In the genomic region with DNA sequence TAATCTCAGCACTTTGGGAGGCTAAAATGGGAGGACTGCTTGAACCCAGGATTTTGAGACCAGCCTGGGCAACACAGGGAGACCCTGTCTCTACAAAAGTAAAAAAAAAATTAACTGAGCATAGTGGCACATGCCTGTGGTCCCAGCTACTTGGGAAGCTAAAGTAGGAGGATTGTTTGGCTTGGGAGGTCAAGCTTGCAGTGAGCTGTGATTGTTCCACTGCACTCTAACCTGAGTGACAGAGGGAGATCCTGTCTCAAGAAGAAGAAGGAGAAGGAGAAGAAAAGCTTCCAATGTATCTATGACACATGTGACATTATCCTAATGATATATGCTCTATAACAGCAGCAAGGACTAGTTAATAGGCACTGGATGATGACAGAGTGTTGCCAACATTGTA, we compare ENCODE assay signal across 33 cellular contexts. TPM values are rescaled to one million over a fixed set of nuclear protein-coding genes. Genes with fewer than 3 reads are reported as not detected.
"Had no signal": no experiment of that assay in that cellular context is flagged by ENCODE, and none has a peak within 500 bp of the region (broad histone marks: within the 10 kb centered on the region; RNA-seq: fewer than 3 reads in every experiment).

No MANE protein-coding gene starts in this region.

- H3K9me3 ChIP-seq: esophagus muscularis mucosa, heart right ventricle, left lung, lower lobe of right lung, upper lobe of right lung had no signal

- H3K27ac ChIP-seq: left lung, lower lobe of right lung, WERI-Rb-1 had no signal

- H3K4me1 Mint-ChIP-seq: activated CD4-positive, alpha-beta T cell treated with anti-CD3 and anti-CD28 coated beads, Interleukin-2, amount 10 ng/mL, durations not matched to agents 24 days and 14 days; activated naive CD8-positive, alpha-beta T cell treated with anti-CD3 and anti-CD28 coated beads for 36 hours; central memory CD8-positive, alpha-beta T cell; natural killer cell; stimulated activated effector memory CD8-positive, alpha-beta T cell treated with anti-CD3 and anti-CD28 coated beads, Interleukin-12 subunit alpha, Interleukin-12 subunit beta, amount 100 ng/mL, for 72 hours had no signal

- DNase-seq: activated CD4-positive, alpha-beta memory T cell treated with anti-CD3 and anti-CD28 coated beads for 36 hours; activated CD4-positive, alpha-beta T cell treated with anti-CD3 and anti-CD28 coated beads, Interleukin-2, amount 10 ng/mL, durations not matched to agents 24 days and 14 days; activated CD8-positive, alpha-beta memory T cell treated with anti-CD3 and anti-CD28 coated beads, Interleukin-2, amount 50 U/mL, for 4 hours; activated effector memory CD4-positive, alpha-beta T cell treated with anti-CD3 and anti-CD28 coated beads, Interleukin-2, amount 50 U/mL, for 16 hours; activated naive CD4-positive, alpha-beta T cell treated with anti-CD3 and anti-CD28 coated beads for 36 hours; activated naive CD8-positive, alpha-beta T cell treated with anti-CD3 and anti-CD28 coated beads for 36 hours; activated T-cell treated with anti-CD3 and anti-CD28 coated beads, Interleukin-2, amount 50 U/mL, for 1 hour; dermis blood vessel endothelial cell; effector CD4-positive, alpha-beta T cell; foreskin melanocyte; heart right ventricle; kidney glomerular epithelial cell; left lung; lower lobe of right lung; mesendoderm; natural killer cell; retina; stimulated activated CD4-positive, alpha-beta T cell treated with anti-CD3 and anti-CD28 coated beads, Interleukin-4, amount 100 ng/mL, for 24 hours; substantia nigra; T-helper 9 cell; upper lobe of right lung; WERI-Rb-1 had no signal

- H3K4me3 ChIP-seq: esophagus muscularis mucosa, heart right ventricle, left lung, lower lobe of right lung, skin epidermis, upper lobe of right lung had no signal

- ATAC-seq: activated CD4-positive, CD25-positive, alpha-beta regulatory T cell treated with anti-CD3 and anti-CD28 coated beads, Interleukin-2, amount 50 U/mL, for 24 hours; heart right ventricle; left lung; lower lobe of right lung; natural killer cell; sciatic nerve; stimulated activated effector memory CD8-positive, alpha-beta T cell treated with anti-CD3 and anti-CD28 coated beads, Interleukin-12 subunit alpha, Interleukin-12 subunit beta, amount 100 ng/mL, for 72 hours; upper lobe of right lung had no signal

- H3K27ac Mint-ChIP-seq: activated CD4-positive, alpha-beta memory T cell treated with anti-CD3 and anti-CD28 coated beads for 36 hours; activated CD4-positive, alpha-beta T cell treated with anti-CD3 and anti-CD28 coated beads, Interleukin-2, amount 10 ng/mL, durations not matched to agents 24 days and 14 days; activated naive CD4-positive, alpha-beta T cell treated with anti-CD3 and anti-CD28 coated beads for 36 hours; activated naive CD8-positive, alpha-beta T cell treated with anti-CD3 and anti-CD28 coated beads for 36 hours; activated T-helper 1 cell treated with anti-CD3 and anti-CD28 coated beads, Interleukin-12 subunit alpha, Interleukin-12 subunit beta, Interleukin-2, Interleukin-4 antibody, amounts not matched to agents 30 ng/mL and 10 ng/mL and 1 ng/mL, durations not matched to agents 14 hours and 24 hours and 36 hours; natural killer cell; progenitor cell of endocrine pancreas; stimulated activated effector memory CD8-positive, alpha-beta T cell treated with anti-CD3 and anti-CD28 coated beads, Interleukin-12 subunit alpha, Interleukin-12 subunit beta, amount 100 ng/mL, for 72 hours; stimulated activated naive CD8-positive, alpha-beta T cell treated with anti-CD3 and anti-CD28 coated beads, Interleukin-15, Interleukin-2, amounts not matched to agents 100 ng/mL and 50 ng/mL, for 24 hours; T-helper 1 cell treated with Interleukin-12 subunit alpha and Interleukin-12 subunit beta and Interleukin-4 antibody, amounts not matched to agents 30 μg/mL and 1 μg/mL, for 36 hours had no signal

- H3K36me3 ChIP-seq: esophagus muscularis mucosa, heart right ventricle, left lung, lower lobe of right lung, upper lobe of right lung, WERI-Rb-1 had no signal

- H3K4me1 ChIP-seq: left lung had no signal

- H3K4me3 Mint-ChIP-seq: activated CD4-positive, alpha-beta memory T cell treated with anti-CD3 and anti-CD28 coated beads for 36 hours; activated CD4-positive, alpha-beta T cell treated with anti-CD3 and anti-CD28 coated beads, Interleukin-2, amount 10 ng/mL, durations not matched to agents 24 days and 14 days; activated naive CD4-positive, alpha-beta T cell treated with anti-CD3 and anti-CD28 coated beads for 36 hours; activated naive CD8-positive, alpha-beta T cell treated with anti-CD3 and anti-CD28 coated beads for 36 hours; activated T-helper 1 cell treated with anti-CD3 and anti-CD28 coated beads, Interleukin-12 subunit alpha, Interleukin-12 subunit beta, Interleukin-2, Interleukin-4 antibody, amounts not matched to agents 30 ng/mL and 10 ng/mL and 1 ng/mL, durations not matched to agents 14 hours and 24 hours and 36 hours; central memory CD8-positive, alpha-beta T cell; natural killer cell; stimulated activated effector memory CD8-positive, alpha-beta T cell treated with anti-CD3 and anti-CD28 coated beads, Interleukin-12 subunit alpha, Interleukin-12 subunit beta, amount 100 ng/mL, for 72 hours; stimulated activated naive CD8-positive, alpha-beta T cell treated with anti-CD3 and anti-CD28 coated beads, Interleukin-15, Interleukin-2, amounts not matched to agents 100 ng/mL and 50 ng/mL, for 24 hours; T-helper 1 cell treated with Interleukin-12 subunit alpha and Interleukin-12 subunit beta and Interleukin-4 antibody, amounts not matched to agents 30 μg/mL and 1 μg/mL, for 36 hours had no signal

- H3K27me3 ChIP-seq: esophagus muscularis mucosa, heart right ventricle, left lung, upper lobe of right lung had no signal

- H3K36me3 Mint-ChIP-seq: activated CD4-positive, alpha-beta memory T cell treated with anti-CD3 and anti-CD28 coated beads for 36 hours; activated naive CD8-positive, alpha-beta T cell treated with anti-CD3 and anti-CD28 coated beads for 36 hours; natural killer cell; stimulated activated effector memory CD8-positive, alpha-beta T cell treated with anti-CD3 and anti-CD28 coated beads, Interleukin-12 subunit alpha, Interleukin-12 subunit beta, amount 100 ng/mL, for 72 hours had no signal

- H3K9me3 Mint-ChIP-seq: activated CD4-positive, alpha-beta memory T cell treated with anti-CD3 and anti-CD28 coated beads for 36 hours; activated CD4-positive, alpha-beta T cell treated with anti-CD3 and anti-CD28 coated beads, Interleukin-2, amount 10 ng/mL, durations not matched to agents 24 days and 14 days; activated naive CD4-positive, alpha-beta T cell treated with anti-CD3 and anti-CD28 coated beads for 36 hours; activated naive CD8-positive, alpha-beta T cell treated with anti-CD3 and anti-CD28 coated beads for 36 hours; activated T-helper 1 cell treated with anti-CD3 and anti-CD28 coated beads, Interleukin-12 subunit alpha, Interleukin-12 subunit beta, Interleukin-2, Interleukin-4 antibody, amounts not matched to agents 30 ng/mL and 10 ng/mL and 1 ng/mL, durations not matched to agents 14 hours and 24 hours and 36 hours; central memory CD8-positive, alpha-beta T cell; natural killer cell; stimulated activated effector memory CD8-positive, alpha-beta T cell treated with anti-CD3 and anti-CD28 coated beads, Interleukin-12 subunit alpha, Interleukin-12 subunit beta, amount 100 ng/mL, for 72 hours; stimulated activated naive CD8-positive, alpha-beta T cell treated with anti-CD3 and anti-CD28 coated beads, Interleukin-15, Interleukin-2, amounts not matched to agents 100 ng/mL and 50 ng/mL, for 24 hours; T-helper 1 cell treated with Interleukin-12 subunit alpha and Interleukin-12 subunit beta and Interleukin-4 antibody, amounts not matched to agents 30 μg/mL and 1 μg/mL, for 36 hours had no signal

RNA-seq across cellular contexts. Expression of gene ARHGAP29, which starts 20.1 kb away (rescaled TPM):
- total RNA-seq: activated CD4-positive, alpha-beta T cell treated with anti-CD3 and anti-CD28 coated beads, Interleukin-2, amount 10 ng/mL, durations not matched to agents 24 days and 14 days; activated CD8-positive, alpha-beta memory T cell treated with anti-CD3 and anti-CD28 coated beads for 36 hours; activated naive CD8-positive, alpha-beta T cell treated with anti-CD3 and anti-CD28 coated beads for 36 hours; activated T-helper 1 cell treated with anti-CD3 and anti-CD28 coated beads, Interleukin-12 subunit alpha, Interleukin-12 subunit beta, Interleukin-2, Interleukin-4 antibody, amounts not matched to agents 30 ng/mL and 10 ng/mL and 1 ng/mL, durations not matched to agents 14 hours and 24 hours and 36 hours had no signal
